In the genomic region with DNA sequence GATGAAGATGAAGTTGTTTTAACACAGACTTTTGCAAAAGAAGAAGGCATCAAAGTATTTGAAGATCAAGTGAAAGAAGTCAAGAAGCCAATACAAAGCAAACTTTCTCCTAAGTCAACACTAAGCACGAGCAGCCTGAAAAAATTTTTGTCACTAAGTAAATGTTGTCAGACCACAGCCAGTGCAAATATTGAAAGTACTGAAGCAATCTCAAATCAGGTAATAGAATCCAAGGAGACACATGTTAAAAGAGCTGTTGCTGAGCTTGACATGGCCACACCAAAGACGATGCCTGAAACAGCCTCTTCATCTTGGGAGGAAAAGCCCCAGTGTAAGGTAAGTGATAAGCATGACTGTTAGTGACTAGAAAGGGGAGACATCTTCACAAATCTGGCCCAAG, we compare ENCODE assay signal across 1 cellular context.
TF ChIP-seq lines count a peak whose summit lies in the region.

No MANE protein-coding gene starts in this region.

TF ChIP-seq in HepG2, 621 proteins besides CTCF, POLR2A, EP300 and RAD21 (continued from another document):
- TF ChIP-seq, protein P1, sequence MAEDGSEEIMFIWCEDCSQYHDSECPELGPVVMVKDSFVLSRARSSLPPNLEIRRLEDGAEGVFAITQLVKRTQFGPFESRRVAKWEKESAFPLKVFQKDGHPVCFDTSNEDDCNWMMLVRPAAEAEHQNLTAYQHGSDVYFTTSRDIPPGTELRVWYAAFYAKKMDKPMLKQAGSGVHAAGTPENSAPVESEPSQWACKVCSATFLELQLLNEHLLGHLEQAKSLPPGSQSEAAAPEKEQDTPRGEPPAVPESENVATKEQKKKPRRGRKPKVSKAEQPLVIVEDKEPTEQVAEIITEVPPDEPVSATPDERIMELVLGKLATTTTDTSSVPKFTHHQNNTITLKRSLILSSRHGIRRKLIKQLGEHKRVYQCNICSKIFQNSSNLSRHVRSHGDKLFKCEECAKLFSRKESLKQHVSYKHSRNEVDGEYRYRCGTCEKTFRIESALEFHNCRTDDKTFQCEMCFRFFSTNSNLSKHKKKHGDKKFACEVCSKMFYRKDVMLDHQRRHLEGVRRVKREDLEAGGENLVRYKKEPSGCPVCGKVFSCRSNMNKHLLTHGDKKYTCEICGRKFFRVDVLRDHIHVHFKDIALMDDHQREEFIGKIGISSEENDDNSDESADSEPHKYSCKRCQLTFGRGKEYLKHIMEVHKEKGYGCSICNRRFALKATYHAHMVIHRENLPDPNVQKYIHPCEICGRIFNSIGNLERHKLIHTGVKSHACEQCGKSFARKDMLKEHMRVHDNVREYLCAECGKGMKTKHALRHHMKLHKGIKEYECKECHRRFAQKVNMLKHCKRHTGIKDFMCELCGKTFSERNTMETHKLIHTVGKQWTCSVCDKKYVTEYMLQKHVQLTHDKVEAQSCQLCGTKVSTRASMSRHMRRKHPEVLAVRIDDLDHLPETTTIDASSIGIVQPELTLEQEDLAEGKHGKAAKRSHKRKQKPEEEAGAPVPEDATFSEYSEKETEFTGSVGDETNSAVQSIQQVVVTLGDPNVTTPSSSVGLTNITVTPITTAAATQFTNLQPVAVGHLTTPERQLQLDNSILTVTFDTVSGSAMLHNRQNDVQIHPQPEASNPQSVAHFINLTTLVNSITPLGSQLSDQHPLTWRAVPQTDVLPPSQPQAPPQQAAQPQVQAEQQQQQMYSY (CRISPR knock-in tag; IDR thresholded peaks at IDR 0.05) = no peak
- TF ChIP-seq ZNF44 (CRISPR knock-in tag; IDR thresholded peaks at IDR 0.05) (no peak), HOXA3 (CRISPR knock-in tag; IDR thresholded peaks at IDR 0.05) (no peak), NR2F1 (CRISPR knock-in tag; IDR thresholded peaks at IDR 0.05) (peak in 1 of 2 experiments; percentile 53; a peak in 2 of 4 replicates), ZNF335 (CRISPR knock-in tag; IDR thresholded peaks at IDR 0.05) (no peak), MEIS1 (CRISPR knock-in tag; IDR thresholded peaks at IDR 0.05; ENCODE audit: borderline replicate concordance) (no peak), ZNF841 (CRISPR knock-in tag; IDR thresholded peaks at IDR 0.05; ENCODE audit: borderline replicate concordance) (peak; percentile 77; the same call in 1 of the 2 replicates), LCORL (IDR thresholded peaks at IDR 0.05) (no peak), LCORL (CRISPR knock-in tag; IDR thresholded peaks at IDR 0.05) (peak; percentile 68; the same call in 1 of the 2 replicates)
